10 cellular contexts compared by ENCODE assay signal in the genomic region with DNA sequence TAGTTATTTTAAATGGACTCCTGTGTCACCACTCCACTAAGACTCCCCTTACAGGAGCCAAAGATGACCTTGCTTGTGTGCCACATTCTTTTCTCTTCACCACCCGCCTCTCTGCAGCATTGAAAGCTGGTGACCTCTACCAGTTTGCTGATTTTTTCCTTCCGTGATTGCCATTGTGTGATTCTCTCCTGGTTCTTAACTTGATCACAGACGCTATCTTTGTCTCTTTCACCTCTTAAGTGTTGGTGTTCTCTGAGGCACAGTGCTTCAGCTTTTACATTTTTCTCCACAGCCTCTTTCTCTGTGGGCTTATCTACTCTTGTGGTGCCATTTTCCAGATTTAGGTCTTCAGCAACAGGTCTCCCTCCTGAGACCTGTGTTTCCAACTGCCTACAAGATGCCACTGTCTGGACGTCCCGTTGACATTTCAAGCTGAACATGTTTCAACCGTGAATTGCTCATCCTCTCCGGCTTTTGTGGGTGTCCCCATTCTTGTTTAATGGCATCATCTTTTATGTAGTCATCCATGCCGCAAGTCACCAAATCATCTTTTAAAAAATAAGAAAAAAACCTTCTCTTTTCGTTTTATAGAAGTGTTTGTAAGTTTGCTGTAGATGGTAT.
A peak's percentile ranks its signal among the peaks of the same experiment; 100 is the strongest.
DNase-seq lines count a peak whose midpoint lies in the region; ATAC-seq and TF ChIP-seq lines count a peak whose summit lies in the region.
"Had no signal": no experiment of that assay in that cellular context is flagged by ENCODE, and none has a peak within 500 bp of the region (broad histone marks: within the 10 kb centered on the region; RNA-seq: fewer than 3 reads in every experiment).

No MANE protein-coding gene starts in this region.

- TF ChIP-seq CTCF in fibroblast of pulmonary artery (IDR thresholded peaks at IDR 0.05; ENCODE audit: low read length, missing control alignments) = no peak

- ATAC-seq in GM19452 (IDR thresholded peaks at IDR 0.05; ENCODE audit: unreplicated experiment) (no peak), GM18861 (IDR thresholded peaks at IDR 0.05; ENCODE audit: unreplicated experiment) (no peak)

- H3K4me3 ChIP-seq in fibroblast of pulmonary artery (replicated peaks; ENCODE audit: low read depth, low read length) = peak overlapping the region; percentile 18

- peak; percentile 75 for DNase-seq in HCEC 1CT
- peak; percentile 20 to 36 for DNase-seq in activated CD4-positive, alpha-beta T cell treated with anti-CD3 and anti-CD28 coated beads, Interleukin-2, amount 50 U/mL, for 48 hours
- DNase-seq in fibroblast of pulmonary artery (ENCODE audit: low read depth) = peak; percentile 66
- peak; percentile 53 for DNase-seq in stimulated activated CD8-positive, alpha-beta memory T cell treated with anti-CD3 and anti-CD28 coated beads, Interleukin-4, amount 100 ng/mL, for 48 hours
- DNase-seq in NCI-H146 (lab: John Stamatoyannopoulos, UW) = no peak
- DNase-seq in cerebellar cortex (ENCODE audit: low spot score) = no peak
- DNase-seq: activated effector memory CD4-positive, alpha-beta T cell treated with Interleukin-2 at 50 U/mL for 16 hours; NCI-H1436 treated with DMSO at 0.1 percent for 48 hours had no signal

Comparison
In these comparisons a context has a peak if more than half of its experiments do, and no peak if none do; other contexts are left out.
1. DNase-seq: peak in HCEC 1CT (single experiment), activated CD4-positive, alpha-beta T cell treated with anti-CD3 and anti-CD28 coated beads, Interleukin-2, amount 50 U/mL, for 48 hours (2 of 2), fibroblast of pulmonary artery (single experiment) and stimulated activated CD8-positive, alpha-beta memory T cell treated with anti-CD3 and anti-CD28 coated beads, Interleukin-4, amount 100 ng/mL, for 48 hours (single experiment); none in NCI-H146 (single experiment) and cerebellar cortex (single experiment).